Comparison of ENCODE assay signal across 8 cellular contexts in genomic region chr5:131164161-131164930, GRCh38. TPM values are rescaled to one million over a fixed set of nuclear protein-coding genes. Genes with fewer than 3 reads are reported as not detected.
DNase-seq lines count a peak whose midpoint lies in the region; ATAC-seq and TF ChIP-seq lines count a peak whose summit lies in the region.

No MANE protein-coding gene starts in this region.

- peak; percentile 67 for ATAC-seq in GM21381 (IDR thresholded peaks at IDR 0.05; ENCODE audit: unreplicated experiment)

- H3K79me2 ChIP-seq in neural cell (replicated peaks; ENCODE audit: insufficient read depth, low read length): peaks cover 31% of the 10 kb centered on the region

- no peak for TF ChIP-seq CTCF in neural cell (IDR thresholded peaks at IDR 0.05; ENCODE audit: poor library complexity, severe bottlenecking)

- H3K9me3 ChIP-seq in neural cell (ENCODE audit: low read length): no peaks in the 10 kb centered on the region
- no peaks in the 10 kb centered on the region for H3K9me3 ChIP-seq in stomach smooth muscle (ENCODE audit: control insufficient read depth in 2 of 2, low read length in 2 of 2)

- TF ChIP-seq EP300 in neural cell (conservative IDR thresholded peaks at IDR 0.05; ENCODE audit: poor library complexity, severe bottlenecking): no peak

- H3K27ac ChIP-seq in neural cell (ENCODE audit: low read length): peak overlapping the region; percentile 88
- H3K27ac ChIP-seq in stomach smooth muscle (ENCODE audit: low read length): peak overlapping the region; percentile 75

- peak overlapping the region; percentile 70 for H2AFZ ChIP-seq in neural cell (ENCODE audit: low read depth, low read length)

- H3F3A ChIP-seq in neural cell (ENCODE audit: insufficient read depth, low read length, poor library complexity, severe bottlenecking): peaks cover 4% of the 10 kb centered on the region

- DNase-seq in DMS 273 (lab: John Stamatoyannopoulos, UW; ENCODE audit: unreplicated experiment): peak; percentile 89
- peak; percentile 65 for DNase-seq in HT1080 (ENCODE audit: low read depth)
- peak; percentile 79 for DNase-seq in RPMI7951 (ENCODE audit: low read depth)
- DNase-seq in activated gamma-delta T cell (lab: John Stamatoyannopoulos, UW): peak; percentile 46
- peak; percentile 48 for DNase-seq in fibroblast of the conjunctiva (ENCODE audit: low read depth)

- peaks cover 5% of the 10 kb centered on the region for H3K4me1 ChIP-seq in stomach smooth muscle (ENCODE audit: control insufficient read depth, insufficient read depth, low read length)

- H3K36me3 ChIP-seq in neural cell (ENCODE audit: insufficient read depth, low read length) (peaks cover 6% of the 10 kb centered on the region), stomach smooth muscle (ENCODE audit: control insufficient read depth in 2 of 2, insufficient read depth in 2 of 2, low read length in 2 of 2) (peaks cover 7 to 22% of the 10 kb centered on the region in 2 donors)

- H4K20me1 ChIP-seq in neural cell (ENCODE audit: insufficient read depth): no peaks in the 10 kb centered on the region

- H3K9ac ChIP-seq in neural cell (ENCODE audit: low read length): peak overlapping the region; percentile 96
- H3K9ac ChIP-seq in stomach smooth muscle (ENCODE audit: low read length in 2 of 2): peak overlapping the region; percentile 48 to 76

- no peaks in the 10 kb centered on the region for H3K9me2 ChIP-seq in neural cell (ENCODE audit: insufficient read depth, low read length)

- H3K27me3 ChIP-seq in neural cell (ENCODE audit: insufficient read depth, low read depth, low read length): no peaks in the 10 kb centered on the region
- H3K27me3 ChIP-seq in stomach smooth muscle (ENCODE audit: control insufficient read depth in 1 of 2, insufficient read depth in 2 of 2, low read length in 2 of 2): no peaks in the 10 kb centered on the region

- TF ChIP-seq RAD21 in neural cell (conservative IDR thresholded peaks at IDR 0.05): no peak

- peak overlapping the region; percentile 90 for H3K4me2 ChIP-seq in neural cell (ENCODE audit: low read length)

- peak overlapping the region; percentile 93 for H3K4me3 ChIP-seq in neural cell (ENCODE audit: low read length)
- peak overlapping the region; percentile 59 to 91 for H3K4me3 ChIP-seq in stomach smooth muscle (ENCODE audit: low read length in 2 of 2)

TF ChIP-seq in neural cell, 6 proteins besides CTCF, POLR2A, EP300 and RAD21:
- TF ChIP-seq POLR2AphosphoS5 (IDR thresholded peaks at IDR 0.05) (no peak), TAF1 (IDR thresholded peaks at IDR 0.05; ENCODE audit: low read depth) (no peak), SMC3 (conservative IDR thresholded peaks at IDR 0.05; ENCODE audit: poor library complexity) (no peak), MXI1 (conservative IDR thresholded peaks at IDR 0.05; ENCODE audit: poor library complexity, severe bottlenecking) (peak; percentile 69), REST (IDR thresholded peaks at IDR 0.05; ENCODE audit: borderline replicate concordance) (no peak), EZH2 (IDR thresholded peaks at IDR 0.05; ENCODE audit: borderline replicate concordance, insufficient read depth, low read length, poor library complexity, severe bottlenecking) (no peak)

RNA-seq across cellular contexts. Expression of gene HINT1, which starts 0.7 kb away (rescaled TPM):
- total RNA-seq in HT1080 (2014; rRNA removed; shearing (Covaris generic)): 290 and 450 TPM in 2 replicates
- 395 and 408 TPM in 2 replicates for polyA plus RNA-seq in HT1080 (2015; cell fraction: cytosol; rRNA removed)
- polyA plus RNA-seq in HT1080 (2015; cell fraction: nucleus; rRNA removed): 167 and 171 TPM in 2 replicates
- 434 and 451 TPM in 2 replicates for total RNA-seq in RPMI7951 (2014; rRNA removed; shearing (Covaris generic))
- polyA plus RNA-seq in neural cell: 617 and 706 TPM in 2 replicates
- 129 and 144 TPM in 2 replicates for polyA minus RNA-seq in neural cell

RNA-seq across cellular contexts. Expression of gene LYRM7, which starts 6.4 kb away (rescaled TPM):
- 11.1 and 15.3 TPM in 2 replicates for total RNA-seq in HT1080 (2014; rRNA removed; shearing (Covaris generic))
- 14.4 and 18.0 TPM in 2 replicates for polyA plus RNA-seq in HT1080 (2015; cell fraction: cytosol; rRNA removed)
- polyA plus RNA-seq in HT1080 (2015; cell fraction: nucleus; rRNA removed): 8.5 and 10.4 TPM in 2 replicates
- total RNA-seq in RPMI7951 (2014; rRNA removed; shearing (Covaris generic)): 10.1 and 12.2 TPM in 2 replicates
- polyA plus RNA-seq in neural cell: 8.3 and 8.6 TPM in 2 replicates
- polyA minus RNA-seq in neural cell: 16.1 and 16.9 TPM in 2 replicates

Comparison
In these comparisons a context has a peak if more than half of its experiments do, and no peak if none do; other contexts are left out.
1. Peak in every context shown above with its lines: DNase-seq, ATAC-seq, H3K4me3 ChIP-seq and H3K27ac ChIP-seq.